In the genomic region with DNA sequence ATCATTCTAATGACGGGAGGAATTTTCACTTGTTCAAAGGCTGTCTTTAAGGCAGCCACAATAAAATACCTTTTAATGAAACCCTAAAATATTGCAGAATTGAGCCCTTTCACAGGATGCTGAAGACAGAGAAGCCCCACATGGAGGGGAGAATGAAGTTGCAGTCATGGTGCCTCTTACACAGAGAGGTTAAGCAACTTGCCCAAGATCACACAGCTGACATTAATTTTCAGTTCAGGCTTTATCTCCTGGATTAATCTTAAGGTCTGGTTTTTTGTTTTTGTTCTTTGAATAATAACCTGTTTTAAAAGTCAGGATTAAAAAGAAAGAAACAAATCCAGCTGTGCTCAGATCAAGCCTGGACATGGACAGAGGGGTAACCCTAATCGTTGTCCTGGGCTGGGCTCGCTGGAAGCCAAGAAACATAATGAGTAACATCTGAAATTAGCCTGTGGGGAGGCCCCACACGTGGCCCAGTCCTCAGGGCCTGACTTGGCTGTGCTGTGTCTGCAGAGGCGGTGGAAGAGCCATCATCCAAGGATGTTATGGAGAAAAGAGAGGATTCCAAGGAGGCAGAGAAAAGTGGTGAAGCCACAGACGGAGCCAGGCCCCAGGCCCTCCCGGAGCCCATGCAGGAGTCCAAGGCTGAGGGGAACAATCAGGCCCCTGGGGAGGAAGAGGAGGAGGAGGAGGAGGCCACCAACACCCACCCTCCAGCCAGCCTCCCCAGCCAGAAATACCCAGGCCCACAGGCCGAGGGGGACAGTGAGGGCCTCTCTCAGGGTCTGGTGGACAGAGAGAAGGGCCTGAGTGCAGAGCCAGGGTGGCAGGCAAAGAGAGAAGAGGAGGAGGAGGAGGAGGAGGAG, we compare ENCODE assay signal across 2 cellular contexts.
A peak's percentile ranks its signal among the peaks of the same experiment; 100 is the strongest.
TF ChIP-seq lines count a peak whose summit lies in the region.

No MANE protein-coding gene starts in this region.

TF ChIP-seq in A549, 52 proteins besides CTCF, POLR2A, EP300 and RAD21:
- TF ChIP-seq PHF8 (IDR thresholded peaks at IDR 0.05; ENCODE audit: borderline replicate concordance, low read depth) (no peak), ZFP36 (IDR thresholded peaks at IDR 0.05; ENCODE audit: borderline replicate concordance, partially characterized antibody) (peak; percentile 49)

TF ChIP-seq in H1, 55 proteins besides CTCF, POLR2A, EP300 and RAD21:
- TF ChIP-seq KDM1A (IDR thresholded peaks at IDR 0.05; ENCODE audit: borderline replicate concordance, low read length) = peak; percentile 50; the same call in 1 of the 2 replicates
- TF ChIP-seq RFX5 (IDR thresholded peaks at IDR 0.05; ENCODE audit: borderline replicate concordance, low read depth, low read length) = no peak
